In the genomic region with DNA sequence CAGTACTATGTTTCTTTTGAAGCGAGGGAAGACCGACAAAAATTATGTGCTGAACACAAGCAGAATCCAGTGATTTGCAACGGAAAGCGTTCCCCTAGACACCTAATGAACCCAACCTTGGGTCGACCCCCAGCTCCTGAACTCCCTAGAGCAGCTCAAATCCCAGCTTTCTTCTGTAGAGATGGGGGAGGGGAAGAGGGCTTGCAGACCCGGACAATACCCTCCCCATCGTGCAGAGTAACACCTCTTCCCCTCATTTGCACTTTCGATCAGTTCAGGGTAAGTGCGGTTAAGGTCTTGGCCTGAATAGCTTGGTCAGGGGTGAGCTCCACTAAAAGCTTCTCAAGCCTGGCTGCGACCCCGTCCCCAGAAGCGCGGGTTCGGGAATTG, we compare ENCODE assay signal across 8 cellular contexts. TPM values are rescaled to one million over a fixed set of nuclear protein-coding genes. Genes with fewer than 3 reads are reported as not detected.
DNase-seq lines count a peak whose midpoint lies in the region; ATAC-seq and TF ChIP-seq lines count a peak whose summit lies in the region.

No MANE protein-coding gene starts in this region.

- peak overlapping the region; percentile 90 for H3K4me3 ChIP-seq in BJ (ENCODE audit: low read depth, low read length)
- peak overlapping the region; percentile 94 for H3K4me3 ChIP-seq in NB4 (ENCODE audit: low read depth, low read length)
- H3K4me3 ChIP-seq in ectodermal cell (ENCODE audit: insufficient read depth, low read depth, low read length) = peak overlapping the region; percentile 92

- peak overlapping the region; percentile 88 to 100 (median 98) for H3K4me3 Mint-ChIP-seq in naive B cell

- no peaks in the 10 kb centered on the region for H3K27me3 ChIP-seq in BJ (ENCODE audit: control insufficient read depth, insufficient read depth, low read length)
- H3K27me3 ChIP-seq in ectodermal cell (ENCODE audit: control insufficient read depth, insufficient read depth, low read length, poor library complexity, severe bottlenecking) = peaks cover 30% of the 10 kb centered on the region

- DNase-seq in BJ (ENCODE audit: low read depth) = no peak
- no peak for DNase-seq in NB4 (ENCODE audit: low read depth)
- no peak for DNase-seq in naive B cell
- no peak for DNase-seq in cerebellar nuclear complex (lab: John Stamatoyannopoulos, UW)
- DNase-seq in UCSD-AML1 (lab: John Stamatoyannopoulos, UW; ENCODE audit: unreplicated experiment) = no peak
- DNase-seq in foreskin melanocyte = no peak

- H3K4me1 Mint-ChIP-seq in naive B cell = peaks cover 11 to 21% (median 16%) of the 10 kb centered on the region in 3 donors

- ATAC-seq in GM21447 (IDR thresholded peaks at IDR 0.05; ENCODE audit: unreplicated experiment) (peak; percentile 9), naive B cell (ENCODE audit: low read depth in 2 of 2) (no peak)

- no peak for TF ChIP-seq POLR2A in NB4 (IDR thresholded peaks at IDR 0.05; ENCODE audit: extremely low read depth, insufficient read length)

- POLR2A ChIA-PET in BJ (lab: Charles Lee) = no interaction called here

- no peaks in the 10 kb centered on the region for H3K36me3 ChIP-seq in BJ (ENCODE audit: control insufficient read depth, insufficient read depth, low read length)
- H3K36me3 ChIP-seq in ectodermal cell (ENCODE audit: control insufficient read depth, insufficient read depth, low read length) = no peaks in the 10 kb centered on the region

- no peaks in the 10 kb centered on the region for H3K9me3 ChIP-seq in ectodermal cell (ENCODE audit: control insufficient read depth, low read length)

- no peaks in the 10 kb centered on the region for H3K4me1 ChIP-seq in ectodermal cell (ENCODE audit: control insufficient read depth, insufficient read depth, low read length)

- CTCF ChIA-PET in BJ (lab: Yijun Ruan, JAX) = interaction anchor here (0.8 to 2.1 kb wide), 13 partner anchors 15 to 748 kb away, joined by 3 to 14 read pairs (median 4); a partner anchor contains a TSS

- peak overlapping the region; percentile 48 for H3K27ac ChIP-seq in ectodermal cell (ENCODE audit: insufficient read depth, low read depth, low read length, poor library complexity, severe bottlenecking)

- H3K9me3 Mint-ChIP-seq in naive B cell = no peaks in the 10 kb centered on the region

- H3K27ac Mint-ChIP-seq in naive B cell = peak overlapping the region; percentile 73 to 97 (median 96)

- H3K27me3 Mint-ChIP-seq in naive B cell = peaks cover 6 to 10% (median 7%) of the 10 kb centered on the region in 3 donors

- H3K36me3 Mint-ChIP-seq in naive B cell = no peaks in the 10 kb centered on the region

- TF ChIP-seq CTCF in BJ (IDR thresholded peaks at IDR 0.05; ENCODE audit: insufficient read depth, low read depth, low read length) (no peak), NB4 (IDR thresholded peaks at IDR 0.05; ENCODE audit: low read depth, low read length) (no peak)

- WGBS in ectodermal cell, 2 experiments = 12% methylated on average over 13 to 14 of the region's 14 CpGs

RNA-seq across cellular contexts. Expression of a gene that starts 0.4 kb away (rescaled TPM):
- polyA plus RNA-seq in BJ (2011; rRNA removed) (0.75 and 2.2 TPM in 2 replicates), naive B cell (ENCODE audit: low read depth in 6 of 6) (1 to 10 TPM; 2.4 to 7.7 (median 5.6) TPM)
- 0.38 and 1.4 TPM in 2 replicates for polyA minus RNA-seq in BJ (2011; rRNA and poly(A)+ RNA removed)
- polyA plus RNA-seq in ectodermal cell (2013, experiment 1 of 4) = 20.1 TPM
- polyA plus RNA-seq in ectodermal cell (2013, experiment 2 of 4) = 19.0 TPM
- polyA plus RNA-seq in ectodermal cell (2013, experiment 3 of 4) = 16.5 TPM
- polyA plus RNA-seq in ectodermal cell (2013, experiment 4 of 4) = 17.6 TPM
